In genomic region chr1:234978397-234979291, GRCh38 we compare ENCODE assay signal across 1 cellular context.
TF ChIP-seq lines count a peak whose summit lies in the region.

No MANE protein-coding gene starts in this region.

TF ChIP-seq in HepG2, 621 proteins besides CTCF, POLR2A, EP300 and RAD21 (continued from another document and continues in another):
- TF ChIP-seq RXRB (CRISPR knock-in tag; IDR thresholded peaks at IDR 0.05; ENCODE audit: borderline replicate concordance) (peak; percentile 95), FOXC1 (CRISPR knock-in tag; IDR thresholded peaks at IDR 0.05; ENCODE audit: borderline replicate concordance) (no peak; the same call in 1 of the 2 replicates), ZNF451 (CRISPR knock-in tag; IDR thresholded peaks at IDR 0.05) (no peak), SKI (IDR thresholded peaks at IDR 0.05; ENCODE audit: partially characterized antibody) (peak; percentile 83), ERF (CRISPR knock-in tag; IDR thresholded peaks at IDR 0.05) (peak; percentile 91), NR2C2 (CRISPR knock-in tag; IDR thresholded peaks at IDR 0.05; ENCODE audit: borderline replicate concordance) (peak; percentile 73), SMAD1 (CRISPR knock-in tag; IDR thresholded peaks at IDR 0.05; ENCODE audit: borderline replicate concordance, low read depth) (no peak), U2AF1 (optimal IDR thresholded peaks at IDR 0.05; ENCODE audit: low read depth, low read length) (no peak), ZNF775 (CRISPR knock-in tag; IDR thresholded peaks at IDR 0.05; ENCODE audit: borderline replicate concordance) (no peak), POGZ (CRISPR knock-in tag; IDR thresholded peaks at IDR 0.05) (peak; percentile 81), FOXO1 (CRISPR knock-in tag; IDR thresholded peaks at IDR 0.05) (peak; percentile 96), NONO (IDR thresholded peaks at IDR 0.05) (no peak), NONO (CRISPR knock-in tag; conservative IDR thresholded peaks at IDR 0.05) (peak; percentile 48; the same call in 1 of the 2 replicates), BORCS8-MEF2B (CRISPR knock-in tag; IDR thresholded peaks at IDR 0.05) (no peak), TIGD3 (CRISPR knock-in tag; IDR thresholded peaks at IDR 0.05; ENCODE audit: borderline replicate concordance) (0 out of 2 replicates have a peak, but pooled peaks have one; percentile 7), RBM39 (IDR thresholded peaks at IDR 0.05; ENCODE audit: low read depth, low read length, poor library complexity, severe bottlenecking) (no peak), ZMAT3 (CRISPR knock-in tag; conservative IDR thresholded peaks at IDR 0.05) (peak; percentile 71), CBX1 (IDR thresholded peaks at IDR 0.05; ENCODE audit: low read depth) (peak; percentile 43), GABPA (IDR thresholded peaks at IDR 0.05; ENCODE audit: low read depth, low read length) (no peak), GABPA (CRISPR knock-in tag; IDR thresholded peaks at IDR 0.05; ENCODE audit: low read depth) (no peak), AGO2 (optimal IDR thresholded peaks at IDR 0.05; ENCODE audit: low read depth, low read length) (no peak), E2F1 (CRISPR knock-in tag; IDR thresholded peaks at IDR 0.05) (no peak), ZNF234 (CRISPR knock-in tag; conservative IDR thresholded peaks at IDR 0.05) (no peak), ZNF7 (CRISPR knock-in tag; IDR thresholded peaks at IDR 0.05) (no peak), ZNF674 (CRISPR knock-in tag; IDR thresholded peaks at IDR 0.05; ENCODE audit: low read depth) (no peak), PHF20 (CRISPR knock-in tag; IDR thresholded peaks at IDR 0.05) (no peak), HINFP (CRISPR knock-in tag; IDR thresholded peaks at IDR 0.05; ENCODE audit: low read depth) (0 out of 2 replicates have a peak, but pooled peaks have one; percentile 37), ISX (CRISPR knock-in tag; conservative IDR thresholded peaks at IDR 0.05) (no peak), HOXA9 (CRISPR knock-in tag; IDR thresholded peaks at IDR 0.05; ENCODE audit: borderline replicate concordance) (no peak), ZNF503 (CRISPR knock-in tag; IDR thresholded peaks at IDR 0.05) (peak; percentile 60; the same call in 1 of the 2 replicates), FOXM1 (CRISPR knock-in tag; IDR thresholded peaks at IDR 0.05) (no peak), HMGA1 (CRISPR knock-in tag; conservative IDR thresholded peaks at IDR 0.05) (no peak), ATF1 (CRISPR knock-in tag; IDR thresholded peaks at IDR 0.05) (peak; percentile 76), KLF12 (CRISPR knock-in tag; IDR thresholded peaks at IDR 0.05; ENCODE audit: borderline replicate concordance) (no peak), AKNA (CRISPR knock-in tag; IDR thresholded peaks at IDR 0.05; ENCODE audit: borderline replicate concordance) (no peak), ZBTB38 (CRISPR knock-in tag; IDR thresholded peaks at IDR 0.05) (peak; percentile 99), HNF4G (IDR thresholded peaks at IDR 0.05; ENCODE audit: borderline replicate concordance, low read depth, low read length) (peak; percentile 99), HNF4G (CRISPR knock-in tag; IDR thresholded peaks at IDR 0.05; ENCODE audit: borderline replicate concordance, low read depth) (peak; percentile 98), FLYWCH1 (CRISPR knock-in tag; IDR thresholded peaks at IDR 0.05) (no peak), RFX3 (CRISPR knock-in tag; IDR thresholded peaks at IDR 0.05) (no peak), TCF7L2 (IDR thresholded peaks at IDR 0.05; ENCODE audit: low read depth, low read length) (peak; percentile 40; the same call in 1 of the 2 replicates), USF2 (IDR thresholded peaks at IDR 0.05; ENCODE audit: low read depth, low read length) (no peak), USF2 (CRISPR knock-in tag; IDR thresholded peaks at IDR 0.05; ENCODE audit: borderline replicate concordance) (no peak; the same call in 1 of the 2 replicates), ZNF318 (CRISPR knock-in tag; IDR thresholded peaks at IDR 0.05) (no peak), ZNF660 (CRISPR knock-in tag; IDR thresholded peaks at IDR 0.05; ENCODE audit: borderline replicate concordance, low read depth) (no peak)
